24 cellular contexts compared by ENCODE assay signal in the genomic region with DNA sequence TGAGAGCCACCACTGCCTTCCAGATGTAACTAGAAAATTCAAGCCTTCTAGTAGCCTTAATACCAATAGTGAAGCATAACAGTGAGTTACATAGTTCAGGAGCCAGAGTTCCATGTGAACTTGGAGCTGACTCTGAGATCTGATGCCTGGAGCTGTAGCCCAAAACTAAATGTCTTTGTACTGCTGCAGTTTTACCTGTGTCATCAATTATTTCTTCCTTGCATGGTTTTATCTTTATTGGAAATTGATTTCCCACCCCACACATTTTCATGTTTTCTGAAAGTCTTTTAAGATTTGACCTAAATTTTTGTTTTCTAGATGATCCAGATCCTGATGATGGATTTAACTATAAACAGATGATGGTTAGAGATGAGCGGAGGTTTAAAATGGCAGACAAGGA. TPM values are rescaled to one million over a fixed set of nuclear protein-coding genes. Genes with fewer than 3 reads are reported as not detected.
"Had no signal": no experiment of that assay in that cellular context is flagged by ENCODE, and none has a peak within 500 bp of the region (broad histone marks: within the 10 kb centered on the region; RNA-seq: fewer than 3 reads in every experiment).

No MANE protein-coding gene starts in this region.

- H3K9me3 ChIP-seq: left ventricle myocardium inferior, prostate gland, testis, tibial nerve had no signal

- DNase-seq: effector memory CD4-positive, alpha-beta T cell; foreskin fibroblast; kidney; left cardiac atrium; left ventricle myocardium inferior; mesendoderm; naive B cell; occipital lobe; small intestine; stimulated activated CD4-positive, alpha-beta T cell treated with anti-CD3 and anti-CD28 coated beads, Interleukin-2, amount 100 ng/mL, for 48 hours; stimulated activated CD8-positive, alpha-beta memory T cell treated with anti-CD3 and anti-CD28 coated beads, Interleukin-4, amount 100 ng/mL, for 48 hours; stimulated activated naive CD8-positive, alpha-beta T cell treated with anti-CD3 and anti-CD28 coated beads, Interleukin-15, Interleukin-2, amounts not matched to agents 100 U/mL and 50 U/mL, for 24 hours; testis had no signal

- H3K4me1 ChIP-seq: parathyroid adenoma, prostate gland, testis had no signal

- H3K27me3 Mint-ChIP-seq: naive B cell had no signal

- H3K4me3 Mint-ChIP-seq: naive B cell; nephron; stimulated activated effector memory CD8-positive, alpha-beta T cell treated with anti-CD3 and anti-CD28 coated beads, Interleukin-12 subunit alpha, Interleukin-12 subunit beta, amount 100 ng/mL, for 72 hours had no signal

- H3K4me1 Mint-ChIP-seq: naive B cell; stimulated activated effector memory CD8-positive, alpha-beta T cell treated with anti-CD3 and anti-CD28 coated beads, Interleukin-12 subunit alpha, Interleukin-12 subunit beta, amount 100 ng/mL, for 72 hours had no signal

- H3K9me3 Mint-ChIP-seq: naive B cell; nephron; stimulated activated effector memory CD8-positive, alpha-beta T cell treated with anti-CD3 and anti-CD28 coated beads, Interleukin-12 subunit alpha, Interleukin-12 subunit beta, amount 100 ng/mL, for 72 hours had no signal

- H3K4me2 ChIP-seq: hepatocyte had no signal

- H3K27ac Mint-ChIP-seq: nephron; stimulated activated effector memory CD8-positive, alpha-beta T cell treated with anti-CD3 and anti-CD28 coated beads, Interleukin-12 subunit alpha, Interleukin-12 subunit beta, amount 100 ng/mL, for 72 hours had no signal

- H3K27me3 ChIP-seq: hepatocyte, testis, tibial nerve had no signal

- FAIRE-seq: endometrium, kidney, small intestine had no signal

- H3K27ac ChIP-seq: hepatocyte, left ventricle myocardium inferior, parathyroid adenoma, testis, tibial nerve had no signal

- H3K9ac ChIP-seq: parathyroid adenoma had no signal

- H2AFZ ChIP-seq: hepatocyte, parathyroid adenoma had no signal

- ATAC-seq: esophagus mucosa, left cardiac atrium had no signal

- H3K4me3 ChIP-seq: hepatocyte, left ventricle myocardium inferior, lung, prostate gland, testis, tibial nerve had no signal

RNA-seq across cellular contexts. Expression of gene OPN1SW, which starts 17.0 kb away (rescaled TPM):
- total RNA-seq: esophagus mucosa, hepatocyte, kidney, left cardiac atrium, left ventricle myocardium inferior, lung, occipital lobe, prostate gland, subcutaneous adipose tissue, testis, tibial nerve, ureter had no signal
- polyA plus RNA-seq: hepatocyte, lung, small intestine had no signal
